Comparison of ENCODE assay signal across 23 cellular contexts in the genomic region with DNA sequence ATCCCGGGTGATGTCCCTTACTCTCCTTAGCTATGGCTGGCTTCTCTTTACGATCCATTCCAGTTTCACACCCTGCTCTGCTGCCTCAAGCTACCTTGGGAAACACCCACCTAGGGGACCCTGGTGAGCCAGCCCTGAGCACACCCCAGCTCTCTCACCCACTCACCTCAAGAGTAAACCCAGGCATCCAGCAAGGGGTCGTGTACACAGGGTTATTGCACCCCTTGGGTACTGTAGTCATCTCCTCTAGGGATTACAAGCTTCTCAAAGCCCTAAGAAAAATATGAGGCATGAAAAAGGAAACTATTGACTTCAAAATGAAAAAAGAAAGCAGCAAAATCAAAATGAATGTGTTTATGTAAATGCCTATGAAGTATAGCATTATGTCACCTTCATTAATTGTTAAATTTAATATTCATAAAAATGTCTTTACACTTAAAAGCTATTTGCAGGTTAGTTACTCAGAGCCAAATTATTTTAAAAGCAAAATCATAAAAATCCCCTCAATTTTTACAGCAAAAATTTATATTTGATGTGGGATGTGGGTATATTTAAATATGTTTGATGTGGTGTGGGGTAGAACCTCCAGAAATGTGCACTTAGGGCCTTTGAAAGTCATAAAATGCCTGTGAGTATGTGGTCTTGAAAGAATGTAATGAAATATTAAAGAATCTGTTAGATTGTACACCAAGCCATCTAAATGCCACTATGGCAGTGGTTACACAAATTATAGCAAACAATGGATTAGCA.
DNase-seq lines count a peak whose midpoint lies in the region; ATAC-seq, FAIRE-seq and TF ChIP-seq lines count a peak whose summit lies in the region.
"Had no signal": no experiment of that assay in that cellular context is flagged by ENCODE, and none has a peak within 500 bp of the region (broad histone marks: within the 10 kb centered on the region; RNA-seq: fewer than 3 reads in every experiment).

No MANE protein-coding gene starts in this region.

- ATAC-seq in DND-41 (ENCODE audit: insufficient read depth, low read depth) (peak; percentile 72), lung (ENCODE audit: insufficient read depth, low FRiP score) (no peak), HG03469 (IDR thresholded peaks at IDR 0.05; ENCODE audit: unreplicated experiment) (no peak), GM18909 (IDR thresholded peaks at IDR 0.05; ENCODE audit: poor library complexity, unreplicated experiment) (no peak)
- ATAC-seq: A549, GM23338, HCT116 had no signal

- H3K27me3 ChIP-seq in DND-41 (ENCODE audit: insufficient read depth, low read length, poor library complexity) (no peaks in the 10 kb centered on the region), lung (ENCODE audit: control insufficient read depth, insufficient read depth) (no peaks in the 10 kb centered on the region)
- H3K27me3 ChIP-seq: BE2C; BLaER1 treated with 17β-estradiol and CSF1 and Interleukin-3, amounts not matched to agents 10 nM and 100 nM had no signal

- H4K20me1 ChIP-seq in DND-41 (ENCODE audit: insufficient read depth, low read length): no peaks in the 10 kb centered on the region; the same call in 1 of the 2 replicates
- H4K20me1 ChIP-seq: BLaER1 treated with 17β-estradiol and CSF1 and Interleukin-3, amounts not matched to agents 10 nM and 100 nM had no signal

- no peak for TF ChIP-seq POLR2A in GM12892 (IDR thresholded peaks at IDR 0.05; ENCODE audit: low read depth, low read length)

- H3K79me2 ChIP-seq in DND-41 (ENCODE audit: insufficient read depth, low read length): no peaks in the 10 kb centered on the region

- H3K9ac ChIP-seq in DND-41 (ENCODE audit: low read depth, low read length): no peak overlapping the region
- H3K9ac ChIP-seq: BLaER1 treated with 17β-estradiol and CSF1 and Interleukin-3, amounts not matched to agents 10 nM and 100 nM had no signal

- no peak overlapping the region for H3K4me2 ChIP-seq in DND-41 (ENCODE audit: insufficient read depth, low read length)
- H3K4me2 ChIP-seq: A549; BLaER1 treated with 17β-estradiol and CSF1 and Interleukin-3, amounts not matched to agents 10 nM and 100 nM; GM23338 had no signal

- TF ChIP-seq CTCF in DND-41 (IDR thresholded peaks at IDR 0.05; ENCODE audit: borderline replicate concordance, extremely low read depth, low read length, poor library complexity, severe bottlenecking) (no peak), lung (IDR thresholded peaks at IDR 0.05; ENCODE audit: control extremely low read depth, extremely low read depth) (no peak)

- peak; percentile 33 for FAIRE-seq in GM12892 (lab: Jason Lieb, UNC)
- FAIRE-seq: A549, D721Med, G401.6, GM12891 had no signal

- no peaks in the 10 kb centered on the region for H3K36me3 ChIP-seq in DND-41 (ENCODE audit: insufficient read depth, low read length)
- no peaks in the 10 kb centered on the region for H3K36me3 ChIP-seq in lung (ENCODE audit: control insufficient read depth in 2 of 2, insufficient read depth in 2 of 2, low read length in 2 of 2)
- H3K36me3 ChIP-seq: BE2C; BLaER1 treated with 17β-estradiol and CSF1 and Interleukin-3, amounts not matched to agents 10 nM and 100 nM had no signal

- H3K4me3 ChIP-seq in DND-41 (ENCODE audit: low read depth in 1 of 2, low read length in 2 of 2) (no peak overlapping the region), lung (no peak overlapping the region)
- H3K4me3 ChIP-seq: A549; BLaER1 treated with 17β-estradiol and CSF1 and Interleukin-3, amounts not matched to agents 10 nM and 100 nM; GM23338 had no signal

- no peak overlapping the region for H3K27ac ChIP-seq in DND-41 (ENCODE audit: low read length)
- H3K27ac ChIP-seq in lung (ENCODE audit: low read depth in 1 of 2, low read length in 1 of 2): no peak overlapping the region
- H3K27ac ChIP-seq: A549; BLaER1 treated with 17β-estradiol and CSF1 and Interleukin-3, amounts not matched to agents 10 nM and 100 nM had no signal

- 69 to 79% methylated on average over 3 of the region's 3 CpGs for WGBS in lung, 2 donors

- H3K4me1 ChIP-seq in DND-41 (ENCODE audit: insufficient read depth, low read length) (no peaks in the 10 kb centered on the region), lung (ENCODE audit: control insufficient read depth in 2 of 2, insufficient read depth in 2 of 2, low read length in 2 of 2) (no peaks in the 10 kb centered on the region)
- H3K4me1 ChIP-seq: A549, BE2C had no signal

- H3K9me3 ChIP-seq in DND-41 (ENCODE audit: insufficient read depth, low read length, severe bottlenecking) (no peaks in the 10 kb centered on the region), lung (ENCODE audit: control insufficient read depth in 2 of 2, insufficient read depth in 1 of 2, low read length in 1 of 2) (peaks cover 0 to 3% of the 10 kb centered on the region in 2 donors)
- H3K9me3 ChIP-seq: A549; BE2C; BLaER1 treated with 17β-estradiol and CSF1 and Interleukin-3, amounts not matched to agents 10 nM and 100 nM had no signal

- no peak overlapping the region for H2AFZ ChIP-seq in DND-41 (ENCODE audit: low read depth, low read length)
- H2AFZ ChIP-seq: GM23338 had no signal

- no peak for DNase-seq in DND-41
- DNase-seq in GM12892 (ENCODE audit: insufficient read length): no peak
- peak; percentile 76 for DNase-seq in SW480 (ENCODE audit: low spot score)
- DNase-seq in lung (ENCODE audit: low spot score): peak; percentile 7
- DNase-seq in effector CD4-positive, alpha-beta T cell: no peak
- no peak for DNase-seq in DMS79 treated with DMSO at 0.1 percent for 48 hours (lab: John Stamatoyannopoulos, UW)
- DNase-seq: 8988T; ACHN; AML-193; BE2C; CD4-positive, alpha-beta T cell; DMS 273 treated with DMSO at 0.1 percent for 48 hours; DMS79; H9 had no signal

Comparison
In these comparisons a context has a peak if more than half of its experiments do, and no peak if none do; other contexts are left out.
1. DNase-seq: peak in SW480 (single experiment) and lung (single experiment); none in DND-41 (single experiment), GM12892 (single experiment), effector CD4-positive, alpha-beta T cell (single experiment) and DMS79 treated with DMSO at 0.1 percent for 48 hours (single experiment).